In the genomic region with DNA sequence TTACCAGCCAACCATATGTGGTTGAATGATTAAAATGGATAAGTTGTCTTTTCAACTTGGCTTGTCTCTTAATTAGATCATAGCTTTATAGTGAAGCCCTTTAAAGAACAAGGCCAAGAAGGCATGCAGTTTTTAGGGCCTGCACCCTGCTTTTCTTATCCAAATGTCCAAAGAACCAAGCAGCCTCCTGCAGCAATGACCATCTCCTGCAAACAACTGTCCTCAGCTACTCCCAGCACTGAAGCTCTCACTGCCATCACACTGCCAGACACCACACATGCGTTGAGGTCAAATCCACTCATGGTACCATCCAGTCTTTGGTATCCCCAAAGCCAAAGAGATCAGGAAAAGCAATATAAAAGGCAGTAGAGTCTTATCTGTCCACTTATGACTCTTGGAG, we compare ENCODE assay signal across 21 cellular contexts.
DNase-seq lines count a peak whose midpoint lies in the region; ATAC-seq, FAIRE-seq and TF ChIP-seq lines count a peak whose summit lies in the region.
"Had no signal": no experiment of that assay in that cellular context is flagged by ENCODE, and none has a peak within 500 bp of the region (broad histone marks: within the 10 kb centered on the region; RNA-seq: fewer than 3 reads in every experiment).

No MANE protein-coding gene starts in this region.

- CTCF ChIA-PET in H1 (lab: Charles Lee; ENCODE audit: partially characterized antibody): interaction anchor here (0.7 to 2.0 kb wide), 3 partner anchors 10 to 13 kb away, joined by 3 to 9 read pairs (median 4); no protein-coding TSS in a partner anchor

- peak overlapping the region; percentile 11; the same call in 1 of the 3 replicates for H3K4me3 Mint-ChIP-seq in GM23338
- no peak overlapping the region for H3K4me3 Mint-ChIP-seq in activated T-cell treated with anti-CD3 and anti-CD28 coated beads, Interleukin-2, amount 50 U/mL, for 72 hours
- H3K4me3 Mint-ChIP-seq: CD14-positive monocyte; CD4-positive, alpha-beta memory T cell had no signal

- TF ChIP-seq RAD21 in H1 (IDR thresholded peaks at IDR 0.05 in 1 of 2, conservative IDR thresholded peaks at IDR 0.05 in 1 of 2; ENCODE audit: low read depth in 2 of 2, low read length in 2 of 2): no peak

- POLR2A ChIA-PET in H1 (lab: Charles Lee; ENCODE audit: partially characterized antibody): interaction anchor here (0.7 to 1.6 kb wide), 4 partner anchors 10 to 114 kb away, joined by 3 to 4 read pairs (median 4); no protein-coding TSS in a partner anchor

- H3K79me1 ChIP-seq in H1 (ENCODE audit: low read depth, low read length): no peaks in the 10 kb centered on the region

- ATAC-seq in GM23338: peak; percentile 52
- ATAC-seq in activated T-cell treated with anti-CD3 and anti-CD28 coated beads, Interleukin-2, amount 50 U/mL, for 72 hours (replicated peaks in 1 of 2): no peak
- no peak for ATAC-seq in HG02870 (IDR thresholded peaks at IDR 0.05; ENCODE audit: unreplicated experiment)
- ATAC-seq: A549 had no signal

- peaks cover 19% of the 10 kb centered on the region for H3K4me1 ChIP-seq in GM23338 (ENCODE audit: insufficient read depth)
- peaks cover 27% of the 10 kb centered on the region for H3K4me1 ChIP-seq in HUES64 (ENCODE audit: insufficient read depth, low read length)
- peaks cover 2 to 20% (median 11%) of the 10 kb centered on the region in 4 experiments; a peak in 6 of 7 replicates for H3K4me1 ChIP-seq in H1 (replicated peaks in 1 of 4; ENCODE audit: control insufficient read depth in 3 of 4, insufficient read depth in 4 of 4, low read length in 3 of 4)
- H3K4me1 ChIP-seq in esophagus squamous epithelium: no peaks in the 10 kb centered on the region
- H3K4me1 ChIP-seq: A549, BLaER1 had no signal

- peak overlapping the region; percentile 80 for H3K18ac ChIP-seq in H1 (ENCODE audit: extremely low read depth, low read length)

- H3K4me2 ChIP-seq in GM23338: peak overlapping the region; percentile 6; the same call in 1 of the 2 replicates
- H3K4me2 ChIP-seq in H1 (ENCODE audit: insufficient read depth in 1 of 2, low read depth in 2 of 2, low read length in 2 of 2): peak overlapping the region; percentile 8 to 41; a peak in 2 of 4 replicates
- H3K4me2 ChIP-seq: A549, BLaER1 had no signal

- H2AK5ac ChIP-seq in H1 (ENCODE audit: low read depth, low read length): peak overlapping the region; percentile 89

- no peak for FAIRE-seq in H1 (lab: Jason Lieb, UNC)
- FAIRE-seq: A549, GM12892, GM18507 had no signal

- H3K36me3 ChIP-seq in GM23338 (ENCODE audit: insufficient read depth) (peaks cover 5% of the 10 kb centered on the region), HUES64 (ENCODE audit: insufficient read depth, low read length) (no peaks in the 10 kb centered on the region), H1 (ENCODE audit: control insufficient read depth in 2 of 4, insufficient read depth in 4 of 4, low read length in 3 of 4) (peaks cover 0 to 14% (median 6%) of the 10 kb centered on the region in 4 experiments; a peak in 2 of 8 replicates), esophagus squamous epithelium (no peaks in the 10 kb centered on the region)
- H3K36me3 ChIP-seq: BLaER1 had no signal

- peaks cover 27% of the 10 kb centered on the region for H3K4me1 Mint-ChIP-seq in GM23338
- H3K4me1 Mint-ChIP-seq in activated T-cell treated with anti-CD3 and anti-CD28 coated beads, Interleukin-2, amount 50 U/mL, for 72 hours (ENCODE audit: low read depth): no peaks in the 10 kb centered on the region
- H3K4me1 Mint-ChIP-seq: CD14-positive monocyte; CD4-positive, alpha-beta memory T cell had no signal

- no peaks in the 10 kb centered on the region for H3K9me2 ChIP-seq in GM23338 (ENCODE audit: insufficient read depth)

- peak overlapping the region; percentile 28 for H3K4ac ChIP-seq in H1 (replicated peaks; ENCODE audit: insufficient read length, low read depth, low read length)

- H4K8ac ChIP-seq in H1 (ENCODE audit: extremely low read depth, insufficient read depth, low read length): no peak overlapping the region

- TF ChIP-seq CTCF in GM23338 (conservative IDR thresholded peaks at IDR 0.05; ENCODE audit: low read depth in 2 of 2): no peak
- TF ChIP-seq CTCF in H1 (IDR thresholded peaks at IDR 0.05; ENCODE audit: control extremely low read depth in 1 of 3, insufficient read depth in 1 of 3, low read depth in 1 of 3, low read length in 3 of 3): no peak
- no peak for TF ChIP-seq CTCF in esophagus squamous epithelium (IDR thresholded peaks at IDR 0.05)

- TF ChIP-seq EP300 in H1 (IDR thresholded peaks at IDR 0.05; ENCODE audit: borderline replicate concordance in 1 of 2, low read depth in 2 of 2, low read length in 2 of 2): no peak

- H2BK15ac ChIP-seq in H1 (ENCODE audit: low read length): no peak overlapping the region

- peak overlapping the region; percentile 83 for H4K91ac ChIP-seq in H1 (replicated peaks; ENCODE audit: insufficient read length, low read length)

- H4K5ac ChIP-seq in H1 (ENCODE audit: insufficient read length, low read depth, low read length): peak overlapping the region; percentile 2

- peak overlapping the region; percentile 98; the same call in 1 of the 2 replicates for H2BK5ac ChIP-seq in H1 (ENCODE audit: low read depth, low read length)

- H3K4me3 ChIP-seq in GM23338 (0 out of 2 replicates have a peak overlapping the region, but pooled peaks have one; percentile 0), HUES64 (ENCODE audit: low read length) (peak overlapping the region; percentile 2; the same call in 1 of the 2 replicates), H1 (ENCODE audit: extremely low read depth in 1 of 4, insufficient read depth in 2 of 4, low read depth in 3 of 4, low read length in 4 of 4) (peak overlapping the region in 1 of 4 experiments; percentile 23; a peak in 1 of 8 replicates), iPS-18c (ENCODE audit: insufficient read depth, low read depth, low read length) (0 out of 2 replicates have a peak overlapping the region, but pooled peaks have one; percentile 12), esophagus squamous epithelium (no peak overlapping the region)
- H3K4me3 ChIP-seq: A549, BLaER1, GM23248 had no signal

- no peak overlapping the region for H3K23ac ChIP-seq in H1 (ENCODE audit: insufficient read length)

- no peak overlapping the region for H3K14ac ChIP-seq in H1 (ENCODE audit: insufficient read length)

- peaks cover 17% of the 10 kb centered on the region for H3K9me3 ChIP-seq in HUES64 (ENCODE audit: insufficient read depth, low read depth, low read length)
- peaks cover 22 to 32% of the 10 kb centered on the region in 2 experiments for H3K9me3 ChIP-seq in H1 (ENCODE audit: insufficient read depth in 2 of 2, low read depth in 1 of 2, low read length in 1 of 2)
- H3K9me3 ChIP-seq in iPS-18c (ENCODE audit: control insufficient read depth, insufficient read depth, low read length): no peaks in the 10 kb centered on the region
- H3K9me3 ChIP-seq in esophagus squamous epithelium: peaks cover 0 to 6% (median 0%) of the 10 kb centered on the region in 3 donors

- H3K79me2 ChIP-seq in GM23338 (replicated peaks; ENCODE audit: insufficient read depth): no peaks in the 10 kb centered on the region
- no peaks in the 10 kb centered on the region for H3K79me2 ChIP-seq in H1 (ENCODE audit: control insufficient read depth in 1 of 2, insufficient read depth in 2 of 2, low read length in 2 of 2)

- peaks cover 70% of the 10 kb centered on the region for H3K9me3 Mint-ChIP-seq in GM23338
- peaks cover 2 to 7% of the 10 kb centered on the region in 2 donors for H3K9me3 Mint-ChIP-seq in activated T-cell treated with anti-CD3 and anti-CD28 coated beads, Interleukin-2, amount 50 U/mL, for 72 hours

- TF ChIP-seq POLR2A in H1 (IDR thresholded peaks at IDR 0.05; ENCODE audit: control extremely low read depth in 1 of 2, low read depth in 2 of 2, low read length in 2 of 2): no peak
- no peak for TF ChIP-seq POLR2A in esophagus squamous epithelium (IDR thresholded peaks at IDR 0.05)

- H2AFZ ChIP-seq in GM23338 (no peak overlapping the region), H1 (ENCODE audit: low read length) (no peak overlapping the region)
- H2AFZ ChIP-seq: GM23248 had no signal

- DNase-seq in GM23338 (ENCODE audit: low spot score): no peak
- DNase-seq in H1 (ENCODE audit: low read depth in 1 of 2, low spot score in 2 of 2): no peak
- DNase-seq in activated T-cell treated with anti-CD3 and anti-CD28 coated beads, Interleukin-2, amount 50 U/mL, for 72 hours: no peak
- no peak for DNase-seq in esophagus squamous epithelium (lab: John Stamatoyannopoulos, UW)
- no peak for DNase-seq in medulla oblongata (ENCODE audit: extremely low spot score)
- DNase-seq: AML-193; CD4-positive, alpha-beta memory T cell; DMS153; DMS79; GDM1; GM23248 had no signal

- H3K9ac ChIP-seq in HUES64 (ENCODE audit: low read depth, low read length) (no peak overlapping the region), H1 (replicated peaks in 1 of 4; ENCODE audit: extremely low read depth in 1 of 4, low read depth in 3 of 4, low read length in 3 of 4) (no peak overlapping the region)
- H3K9ac ChIP-seq: BLaER1, GM23248 had no signal

- intact Hi-C loops in esophagus squamous epithelium (cut with DNase I): no loop called here

- no peaks in the 10 kb centered on the region for H3F3A ChIP-seq in GM23338 (replicated peaks; ENCODE audit: low read depth)

- peaks cover 28% of the 10 kb centered on the region for H3K27me3 Mint-ChIP-seq in GM23338 (ENCODE audit: insufficient read depth, low read depth, poor library complexity)
- H3K27me3 Mint-ChIP-seq in activated T-cell treated with anti-CD3 and anti-CD28 coated beads, Interleukin-2, amount 50 U/mL, for 72 hours (ENCODE audit: low read depth): no peaks in the 10 kb centered on the region

- H2BK20ac ChIP-seq in H1 (ENCODE audit: low read length): peak overlapping the region; percentile 100

- H3K27ac ChIP-seq in GM23338 (ENCODE audit: low read depth): peak overlapping the region; percentile 9; the same call in 1 of the 2 replicates
- H3K27ac ChIP-seq in HUES64 (ENCODE audit: low read depth, low read length): peak overlapping the region; percentile 81
- peak overlapping the region; percentile 24 for H3K27ac ChIP-seq in H1 (ENCODE audit: low read depth, low read length)
- no peak overlapping the region for H3K27ac ChIP-seq in esophagus squamous epithelium
- H3K27ac ChIP-seq: 22Rv1, A549, BLaER1, GM23248, HL-60 had no signal

- H2BK120ac ChIP-seq in H1 (replicated peaks; ENCODE audit: low read depth, low read length): peak overlapping the region; percentile 99

- peak overlapping the region; percentile 68 for H3K27ac Mint-ChIP-seq in GM23338
- H3K27ac Mint-ChIP-seq in activated T-cell treated with anti-CD3 and anti-CD28 coated beads, Interleukin-2, amount 50 U/mL, for 72 hours: no peak overlapping the region
- H3K27ac Mint-ChIP-seq: CD14-positive monocyte; CD4-positive, alpha-beta memory T cell had no signal

- H2BK12ac ChIP-seq in H1 (ENCODE audit: low read depth, low read length): peak overlapping the region; percentile 98

- H3K27me3 ChIP-seq in GM23338 (ENCODE audit: insufficient read depth) (peaks cover 10% of the 10 kb centered on the region; the same call in 1 of the 2 replicates), HUES64 (ENCODE audit: insufficient read depth, low read length) (no peaks in the 10 kb centered on the region), H1 (replicated peaks in 1 of 4; ENCODE audit: control insufficient read depth in 3 of 4, extremely low read depth in 1 of 4, insufficient read depth in 3 of 4, low read length in 3 of 4) (peaks cover 0 to 1% (median 0%) of the 10 kb centered on the region in 4 experiments; a peak in 1 of 7 replicates), esophagus squamous epithelium (no peaks in the 10 kb centered on the region)
- H3K27me3 ChIP-seq: BLaER1 had no signal

- 68% methylated on average over 1 of the region's 1 CpG for WGBS in HUES64
- 63% methylated on average over 1 of the region's 1 CpG; no CpG with 5 or more reads in 1 of the 2 experiments for WGBS in H1 (ENCODE audit: extremely low coverage in 1 of 2, insufficient coverage in 1 of 2, insufficient read length in 1 of 2, insufficient replicate concordance in 2 of 2, low coverage in 1 of 2, low lambda C conversion rate in 2 of 2, missing lambda C conversion rate in 1 of 2), 2 experiments
- 50 to 56% methylated on average over 1 of the region's 1 CpG for WGBS in esophagus squamous epithelium, 2 donors

- H3K23me2 ChIP-seq in H1 (ENCODE audit: low read depth, low read length): no peaks in the 10 kb centered on the region; the same call in 1 of the 2 replicates

- no peak overlapping the region for H3K56ac ChIP-seq in H1 (replicated peaks; ENCODE audit: insufficient read length, low read depth, low read length)

- peaks cover 69% of the 10 kb centered on the region for H3K36me3 Mint-ChIP-seq in GM23338 (ENCODE audit: low read depth)
- H3K36me3 Mint-ChIP-seq in activated T-cell treated with anti-CD3 and anti-CD28 coated beads, Interleukin-2, amount 50 U/mL, for 72 hours (ENCODE audit: insufficient read depth in 2 of 2): peaks cover 1 to 3% of the 10 kb centered on the region in 2 donors
- H3K36me3 Mint-ChIP-seq: CD14-positive monocyte had no signal

- H4K20me1 ChIP-seq in GM23338 (replicated peaks; ENCODE audit: insufficient read depth) (no peaks in the 10 kb centered on the region), H1 (replicated peaks in 1 of 2; ENCODE audit: control insufficient read depth in 1 of 2, insufficient read depth in 2 of 2, low read length in 2 of 2) (no peaks in the 10 kb centered on the region)
- H4K20me1 ChIP-seq: BLaER1 had no signal

Comparison
In these comparisons a context has a peak if more than half of its experiments do, and no peak if none do; other contexts are left out.
1. H3K27ac ChIP-seq: peak in GM23338 (single experiment), HUES64 (single experiment) and H1 (single experiment); none in esophagus squamous epithelium (0 of 4).
2. H3K4me3 ChIP-seq: peak in GM23338 (single experiment), HUES64 (single experiment) and iPS-18c (single experiment); none in esophagus squamous epithelium (0 of 4).